ENCODE assay signal across 10 cellular contexts in genomic region chr1:154969741-154970452, GRCh38. TPM values are rescaled to one million over a fixed set of nuclear protein-coding genes. Genes with fewer than 3 reads are reported as not detected.
DNase-seq lines count a peak whose midpoint lies in the region; ATAC-seq, FAIRE-seq and TF ChIP-seq lines count a peak whose summit lies in the region.
"Had no signal": no experiment of that assay in that cellular context is flagged by ENCODE, and none has a peak within 500 bp of the region (broad histone marks: within the 10 kb centered on the region; RNA-seq: fewer than 3 reads in every experiment).

No MANE protein-coding gene starts in this region.

- peaks cover 15 to 37% of the 10 kb centered on the region in 2 donors for H3K36me3 ChIP-seq in lung (ENCODE audit: control insufficient read depth in 2 of 2, insufficient read depth in 2 of 2, low read length in 2 of 2)
- H3K36me3 ChIP-seq in tibial nerve: peaks cover 0 to 46% (median 21%) of the 10 kb centered on the region in 3 donors

- peaks cover 0 to 22% of the 10 kb centered on the region in 2 donors for H3K4me1 ChIP-seq in lung (ENCODE audit: control insufficient read depth in 2 of 2, insufficient read depth in 2 of 2, low read length in 2 of 2)
- H3K4me1 ChIP-seq in tibial nerve: peaks cover 0 to 68% (median 44%) of the 10 kb centered on the region in 4 donors

- WGBS in lung, 2 donors: 37 to 42% methylated on average over 19 to 22 of the region's 22 CpGs
- 9 to 18% methylated on average over 16 to 22 of the region's 22 CpGs for WGBS in tibial nerve, 2 donors

- no peak overlapping the region for H3K4me3 Mint-ChIP-seq in activated T-cell treated with anti-CD3 and anti-CD28 coated beads, Interleukin-2, amount 50 U/mL, for 24 hours

- ATAC-seq in lung (ENCODE audit: insufficient read depth, low FRiP score): no peak
- ATAC-seq: left colon had no signal

- DNase-seq in activated T-cell treated with anti-CD3 and anti-CD28 coated beads, Interleukin-2, amount 50 U/mL, for 24 hours: no peak
- DNase-seq in activated T-cell treated with anti-CD3 and anti-CD28 coated beads, Interleukin-2, amount 50 U/mL, for 1 hour: no peak
- DNase-seq in cardiac fibroblast (ENCODE audit: low read depth in 2 of 2) (peak in 1 of 2 donors; percentile 35), lung (ENCODE audit: low spot score) (no peak), tibial nerve (ENCODE audit: low spot score in 2 of 2) (no peak), NCI-H1694 (lab: John Stamatoyannopoulos, UW) (no peak), DMS79 treated with DMSO at 0.1 percent for 48 hours (lab: John Stamatoyannopoulos, UW) (no peak), GM12891 (ENCODE audit: insufficient read length, low spot score) (no peak)

- peaks cover 67% of the 10 kb centered on the region for H3K36me3 Mint-ChIP-seq in activated T-cell treated with anti-CD3 and anti-CD28 coated beads, Interleukin-2, amount 50 U/mL, for 24 hours (ENCODE audit: low read depth)

- H3K27me3 ChIP-seq in lung (ENCODE audit: control insufficient read depth, insufficient read depth): no peaks in the 10 kb centered on the region
- H3K27me3 ChIP-seq in tibial nerve: no peaks in the 10 kb centered on the region

- H3K9me3 ChIP-seq in lung (ENCODE audit: control insufficient read depth in 2 of 2, insufficient read depth in 1 of 2, low read length in 1 of 2) (no peaks in the 10 kb centered on the region), tibial nerve (no peaks in the 10 kb centered on the region)

- H3K27ac ChIP-seq in lung (ENCODE audit: low read depth in 1 of 2, low read length in 1 of 2) (peak overlapping the region; percentile 94 to 96), tibial nerve (peak overlapping the region; percentile 96 to 100 (median 99))

- no peak for TF ChIP-seq CTCF in cardiac fibroblast (IDR thresholded peaks at IDR 0.05; ENCODE audit: low read depth, low read length)
- TF ChIP-seq CTCF in lung (IDR thresholded peaks at IDR 0.05; ENCODE audit: control extremely low read depth, extremely low read depth): no peak
- no peak for TF ChIP-seq CTCF in tibial nerve (IDR thresholded peaks at IDR 0.05)

- H3K27me3 Mint-ChIP-seq in activated T-cell treated with anti-CD3 and anti-CD28 coated beads, Interleukin-2, amount 50 U/mL, for 24 hours: no peaks in the 10 kb centered on the region

- no peak for TF ChIP-seq EP300 in tibial nerve (IDR thresholded peaks at IDR 0.05)

- H3K27ac Mint-ChIP-seq in activated T-cell treated with anti-CD3 and anti-CD28 coated beads, Interleukin-2, amount 50 U/mL, for 24 hours: peak overlapping the region; percentile 88

- no peak for FAIRE-seq in GM12891 (lab: Jason Lieb, UNC)

- H3K9me3 Mint-ChIP-seq in activated T-cell treated with anti-CD3 and anti-CD28 coated beads, Interleukin-2, amount 50 U/mL, for 24 hours: no peaks in the 10 kb centered on the region
- H3K9me3 Mint-ChIP-seq: T-helper 1 cell treated with Interleukin-12 subunit alpha and Interleukin-12 subunit beta and Interleukin-4 antibody, amounts not matched to agents 30 μg/mL and 1 μg/mL, for 36 hours had no signal

- H3K4me1 Mint-ChIP-seq in activated T-cell treated with anti-CD3 and anti-CD28 coated beads, Interleukin-2, amount 50 U/mL, for 24 hours (ENCODE audit: low read depth): peaks cover 33% of the 10 kb centered on the region

- H3K4me3 ChIP-seq in cardiac fibroblast (replicated peaks in 1 of 2; ENCODE audit: low read depth in 2 of 2, low read length in 2 of 2) (peak overlapping the region; percentile 76 to 85), lung (peak overlapping the region; percentile 29), tibial nerve (peak overlapping the region; percentile 26 to 51 (median 42))

- TF ChIP-seq POLR2A in tibial nerve (IDR thresholded peaks at IDR 0.05): no peak
- TF ChIP-seq POLR2A in GM12891 (IDR thresholded peaks at IDR 0.05; ENCODE audit: low read depth, low read length): no peak

TF ChIP-seq in GM12891, 5 proteins besides CTCF, POLR2A, EP300 and RAD21:
- TF ChIP-seq TAF1 (IDR thresholded peaks at IDR 0.05; ENCODE audit: low read depth, low read length) (no peak), SPI1 (IDR thresholded peaks at IDR 0.05; ENCODE audit: low read depth, low read length) (no peak), POLR2AphosphoS5 (IDR thresholded peaks at IDR 0.05; ENCODE audit: low read depth, low read length) (no peak), POU2F2 (IDR thresholded peaks at IDR 0.05; ENCODE audit: low read depth, low read length) (no peak), PAX5 (IDR thresholded peaks at IDR 0.05; ENCODE audit: insufficient read depth, low read length, severe bottlenecking) (no peak)

RNA-seq across cellular contexts. Expression of gene SHC1, which starts 0.7 kb away (rescaled TPM):
- total RNA-seq in lung: 100 to 1,000 TPM in 1 of 2 donors, 10 to 100 TPM in 1; 67.6 to 136 TPM
- 100 to 1,000 TPM in 1 of 2 donors, 10 to 100 TPM in 1; 76.5 to 111 TPM for polyA plus RNA-seq in lung
- total RNA-seq in tibial nerve: 100 to 1,000 TPM in 2 of 4 donors, 10 to 100 TPM in 2; 82.9 to 168 (median 101) TPM
- 16.1 TPM for polyA plus RNA-seq in GM12891 (2012; ENCODE audit: low read depth, missing spikeins)

RNA-seq across cellular contexts. Expression of gene CKS1B, which starts 4.6 kb away (rescaled TPM):
- total RNA-seq in lung (10 to 100 TPM; 22.3 to 33.6 TPM), tibial nerve (10 to 100 TPM; 35.2 to 40.5 (median 37.3) TPM)
- polyA plus RNA-seq in lung: 10 to 100 TPM; 26.9 to 38.2 TPM
- polyA plus RNA-seq in GM12891 (2012; ENCODE audit: low read depth, missing spikeins): 175 TPM

RNA-seq across cellular contexts. Expression of gene PYGO2, which starts 8.3 kb away (rescaled TPM):
- total RNA-seq in lung: 10 to 100 TPM; 17.9 to 25.2 TPM
- 10 to 100 TPM; 14.6 to 22.2 TPM for polyA plus RNA-seq in lung
- total RNA-seq in tibial nerve: 10 to 100 TPM; 18.6 to 24.3 (median 23.5) TPM
- polyA plus RNA-seq in GM12891 (2012; ENCODE audit: low read depth, missing spikeins): 17.5 TPM

RNA-seq across cellular contexts. Expression of gene FLAD1, which starts 13.2 kb away (rescaled TPM):
- 10 to 100 TPM; 10.9 to 37.0 TPM for total RNA-seq in lung
- 10 to 100 TPM; 29.3 to 31.9 TPM for polyA plus RNA-seq in lung
- 10 to 100 TPM; 17.4 to 33.6 (median 23.6) TPM for total RNA-seq in tibial nerve
- polyA plus RNA-seq in GM12891 (2012; ENCODE audit: low read depth, missing spikeins): 34.2 TPM

RNA-seq across cellular contexts. Expression of gene PBXIP1, which starts 14.0 kb away (rescaled TPM):
- total RNA-seq in lung (100 to 1,000 TPM in 1 of 2 donors, 10 to 100 TPM in 1; 37.3 to 178 TPM), tibial nerve (100 to 1,000 TPM in 2 of 4 donors, 10 to 100 TPM in 2; 52.5 to 120 (median 97.9) TPM)
- polyA plus RNA-seq in lung: 10 to 100 TPM; 32.8 to 33.2 TPM
- polyA plus RNA-seq in GM12891 (2012; ENCODE audit: low read depth, missing spikeins): 34.1 TPM

Comparison
In these comparisons a context has a peak if more than half of its experiments do, and no peak if none do; other contexts are left out.
1. H3K4me3 ChIP-seq: peak in every context shown above with its lines; median percentile 80 in cardiac fibroblast; 42 in tibial nerve; 29 in lung.